1 cellular context compared by ENCODE assay signal in the genomic region with DNA sequence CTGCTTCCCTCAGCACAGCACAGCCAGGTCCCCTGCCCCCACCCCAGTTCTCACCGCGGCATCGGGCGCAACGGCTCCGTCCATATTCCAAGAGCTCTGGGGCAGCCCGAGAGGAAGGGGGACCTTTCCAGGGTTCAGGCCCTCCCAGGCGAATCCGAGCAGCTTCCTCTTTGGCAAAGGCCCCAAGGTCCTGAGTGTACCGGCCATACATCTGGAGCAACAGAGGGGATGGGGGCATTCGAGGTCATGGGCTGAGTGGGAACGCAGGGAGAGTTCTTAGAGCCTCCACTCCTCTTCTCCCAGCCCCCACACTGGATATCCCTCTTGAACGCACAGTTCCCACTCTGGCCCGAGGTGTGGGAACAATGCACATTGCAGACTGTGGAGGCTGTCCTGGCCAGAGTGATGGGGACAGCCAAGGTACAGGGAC.
TF ChIP-seq lines count a peak whose summit lies in the region.

No MANE protein-coding gene starts in this region.

TF ChIP-seq in HepG2, 621 proteins besides CTCF, POLR2A, EP300 and RAD21:
- TF ChIP-seq ZNF557 (CRISPR knock-in tag; IDR thresholded peaks at IDR 0.05) = no peak
- TF ChIP-seq ATF7 (IDR thresholded peaks at IDR 0.05) = no peak
- TF ChIP-seq ATF7 (CRISPR knock-in tag; IDR thresholded peaks at IDR 0.05) = no peak
- no peak for TF ChIP-seq ZNF782 (CRISPR knock-in tag; IDR thresholded peaks at IDR 0.05; ENCODE audit: borderline replicate concordance)
- TF ChIP-seq, protein P1, sequence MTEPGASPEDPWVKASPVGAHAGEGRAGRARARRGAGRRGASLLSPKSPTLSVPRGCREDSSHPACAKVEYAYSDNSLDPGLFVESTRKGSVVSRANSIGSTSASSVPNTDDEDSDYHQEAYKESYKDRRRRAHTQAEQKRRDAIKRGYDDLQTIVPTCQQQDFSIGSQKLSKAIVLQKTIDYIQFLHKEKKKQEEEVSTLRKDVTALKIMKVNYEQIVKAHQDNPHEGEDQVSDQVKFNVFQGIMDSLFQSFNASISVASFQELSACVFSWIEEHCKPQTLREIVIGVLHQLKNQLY (CRISPR knock-in tag; IDR thresholded peaks at IDR 0.05) = no peak
- TF ChIP-seq SKI (IDR thresholded peaks at IDR 0.05; ENCODE audit: partially characterized antibody) = no peak
- no peak for TF ChIP-seq NR2F2 (IDR thresholded peaks at IDR 0.05; ENCODE audit: borderline replicate concordance, low read depth)
- no peak for TF ChIP-seq NR3C1 (CRISPR knock-in tag; IDR thresholded peaks at IDR 0.05)
- TF ChIP-seq U2AF2 (IDR thresholded peaks at IDR 0.05; ENCODE audit: low read depth, low read length) = no peak
- TF ChIP-seq, protein P2, sequence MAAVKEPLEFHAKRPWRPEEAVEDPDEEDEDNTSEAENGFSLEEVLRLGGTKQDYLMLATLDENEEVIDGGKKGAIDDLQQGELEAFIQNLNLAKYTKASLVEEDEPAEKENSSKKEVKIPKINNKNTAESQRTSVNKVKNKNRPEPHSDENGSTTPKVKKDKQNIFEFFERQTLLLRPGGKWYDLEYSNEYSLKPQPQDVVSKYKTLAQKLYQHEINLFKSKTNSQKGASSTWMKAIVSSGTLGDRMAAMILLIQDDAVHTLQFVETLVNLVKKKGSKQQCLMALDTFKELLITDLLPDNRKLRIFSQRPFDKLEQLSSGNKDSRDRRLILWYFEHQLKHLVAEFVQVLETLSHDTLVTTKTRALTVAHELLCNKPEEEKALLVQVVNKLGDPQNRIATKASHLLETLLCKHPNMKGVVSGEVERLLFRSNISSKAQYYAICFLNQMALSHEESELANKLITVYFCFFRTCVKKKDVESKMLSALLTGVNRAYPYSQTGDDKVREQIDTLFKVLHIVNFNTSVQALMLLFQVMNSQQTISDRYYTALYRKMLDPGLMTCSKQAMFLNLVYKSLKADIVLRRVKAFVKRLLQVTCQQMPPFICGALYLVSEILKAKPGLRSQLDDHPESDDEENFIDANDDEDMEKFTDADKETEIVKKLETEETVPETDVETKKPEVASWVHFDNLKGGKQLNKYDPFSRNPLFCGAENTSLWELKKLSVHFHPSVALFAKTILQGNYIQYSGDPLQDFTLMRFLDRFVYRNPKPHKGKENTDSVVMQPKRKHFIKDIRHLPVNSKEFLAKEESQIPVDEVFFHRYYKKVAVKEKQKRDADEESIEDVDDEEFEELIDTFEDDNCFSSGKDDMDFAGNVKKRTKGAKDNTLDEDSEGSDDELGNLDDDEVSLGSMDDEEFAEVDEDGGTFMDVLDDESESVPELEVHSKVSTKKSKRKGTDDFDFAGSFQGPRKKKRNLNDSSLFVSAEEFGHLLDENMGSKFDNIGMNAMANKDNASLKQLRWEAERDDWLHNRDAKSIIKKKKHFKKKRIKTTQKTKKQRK (IDR thresholded peaks at IDR 0.05; ENCODE audit: low read length) = no peak
- no peak for TF ChIP-seq POLR2AphosphoS5 (IDR thresholded peaks at IDR 0.05; ENCODE audit: low read depth, low read length)
- TF ChIP-seq, protein P3, sequence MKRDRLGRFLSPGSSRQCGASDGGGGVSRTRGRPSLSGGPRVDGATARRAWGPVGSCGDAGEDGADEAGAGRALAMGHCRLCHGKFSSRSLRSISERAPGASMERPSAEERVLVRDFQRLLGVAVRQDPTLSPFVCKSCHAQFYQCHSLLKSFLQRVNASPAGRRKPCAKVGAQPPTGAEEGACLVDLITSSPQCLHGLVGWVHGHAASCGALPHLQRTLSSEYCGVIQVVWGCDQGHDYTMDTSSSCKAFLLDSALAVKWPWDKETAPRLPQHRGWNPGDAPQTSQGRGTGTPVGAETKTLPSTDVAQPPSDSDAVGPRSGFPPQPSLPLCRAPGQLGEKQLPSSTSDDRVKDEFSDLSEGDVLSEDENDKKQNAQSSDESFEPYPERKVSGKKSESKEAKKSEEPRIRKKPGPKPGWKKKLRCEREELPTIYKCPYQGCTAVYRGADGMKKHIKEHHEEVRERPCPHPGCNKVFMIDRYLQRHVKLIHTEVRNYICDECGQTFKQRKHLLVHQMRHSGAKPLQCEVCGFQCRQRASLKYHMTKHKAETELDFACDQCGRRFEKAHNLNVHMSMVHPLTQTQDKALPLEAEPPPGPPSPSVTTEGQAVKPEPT (CRISPR knock-in tag; IDR thresholded peaks at IDR 0.05; ENCODE audit: low read depth) = no peak
TF ChIP-seq in HepG2: peak in this region for 0.
